Comparison of ENCODE assay signal across 1 cellular context in the genomic region with DNA sequence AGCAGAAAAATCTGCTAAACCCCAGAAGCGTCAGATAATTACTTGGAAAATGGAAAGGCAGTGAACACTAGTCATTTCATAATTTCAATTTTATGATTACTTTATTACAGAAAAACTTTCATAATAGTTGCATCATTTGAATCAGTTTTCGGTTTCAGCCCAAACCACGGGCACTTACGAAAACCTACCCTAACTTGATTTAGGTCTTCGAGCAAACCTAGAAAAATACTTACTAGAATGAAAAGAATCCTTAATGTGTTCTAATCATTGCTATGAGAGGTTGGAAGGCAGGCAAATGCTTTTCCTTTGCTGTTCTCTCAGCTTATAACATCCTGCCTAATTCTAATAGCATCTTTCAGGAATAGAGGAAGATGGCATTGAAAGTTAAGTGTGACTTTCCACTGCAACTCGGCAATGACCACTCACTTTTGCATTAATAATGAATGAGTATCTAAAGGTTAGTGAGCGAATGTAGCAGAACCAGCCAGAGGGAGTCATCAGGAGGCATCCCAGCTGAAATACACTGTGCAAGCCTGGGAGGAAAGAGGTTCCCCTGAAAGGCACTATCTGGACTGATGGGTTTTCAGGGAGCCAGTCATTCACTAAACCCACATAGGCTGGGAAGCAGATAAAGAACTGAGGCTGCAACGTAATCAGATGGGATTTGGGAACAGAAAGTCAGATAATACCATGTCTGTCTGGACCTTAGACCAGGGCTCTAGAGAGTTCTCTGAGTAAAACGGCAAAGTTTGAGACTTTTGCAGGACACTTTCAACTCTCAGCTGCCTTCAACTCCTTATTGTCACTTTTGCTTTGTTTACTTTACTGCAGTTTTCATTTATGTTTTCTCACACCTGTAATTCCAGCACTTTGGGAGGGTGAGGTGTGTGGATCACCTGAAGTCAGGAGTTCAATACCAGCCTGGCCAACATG.
TF ChIP-seq lines count a peak whose summit lies in the region.

No MANE protein-coding gene starts in this region.

TF ChIP-seq in GM12878, 131 proteins besides CTCF, POLR2A, EP300 and RAD21 (continued from another document and continues in another):
- TF ChIP-seq, protein P1, sequence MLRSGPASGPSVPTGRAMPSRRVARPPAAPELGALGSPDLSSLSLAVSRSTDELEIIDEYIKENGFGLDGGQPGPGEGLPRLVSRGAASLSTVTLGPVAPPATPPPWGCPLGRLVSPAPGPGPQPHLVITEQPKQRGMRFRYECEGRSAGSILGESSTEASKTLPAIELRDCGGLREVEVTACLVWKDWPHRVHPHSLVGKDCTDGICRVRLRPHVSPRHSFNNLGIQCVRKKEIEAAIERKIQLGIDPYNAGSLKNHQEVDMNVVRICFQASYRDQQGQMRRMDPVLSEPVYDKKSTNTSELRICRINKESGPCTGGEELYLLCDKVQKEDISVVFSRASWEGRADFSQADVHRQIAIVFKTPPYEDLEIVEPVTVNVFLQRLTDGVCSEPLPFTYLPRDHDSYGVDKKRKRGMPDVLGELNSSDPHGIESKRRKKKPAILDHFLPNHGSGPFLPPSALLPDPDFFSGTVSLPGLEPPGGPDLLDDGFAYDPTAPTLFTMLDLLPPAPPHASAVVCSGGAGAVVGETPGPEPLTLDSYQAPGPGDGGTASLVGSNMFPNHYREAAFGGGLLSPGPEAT (IDR thresholded peaks at IDR 0.05; ENCODE audit: low read depth), result peak; percentile 38
- TF ChIP-seq CHD2 (IDR thresholded peaks at IDR 0.05; ENCODE audit: borderline replicate concordance, low read depth, low read length) (0 out of 2 replicates have a peak, but pooled peaks have one; percentile 28), TCF12 (IDR thresholded peaks at IDR 0.05; ENCODE audit: low read depth, low read length) (no peak), TCF3 (IDR thresholded peaks at IDR 0.05; ENCODE audit: borderline replicate concordance, insufficient read depth, low read depth, low read length) (no peak), BRCA1 (IDR thresholded peaks at IDR 0.05; ENCODE audit: low read depth, low read length) (no peak), RFX5 (IDR thresholded peaks at IDR 0.05; ENCODE audit: low read depth, low read length) (no peak), PAX8 (IDR thresholded peaks at IDR 0.05) (no peak), IKZF1 (conservative IDR thresholded peaks at IDR 0.05) (peak; percentile 64), CEBPB (IDR thresholded peaks at IDR 0.05; ENCODE audit: borderline replicate concordance in 1 of 2, low read depth in 2 of 2, low read length in 2 of 2) (peak in 1 of 2 experiments; percentile 68; a peak in 1 of 4 replicates), NFYA (IDR thresholded peaks at IDR 0.05; ENCODE audit: borderline replicate concordance, low read depth, low read length) (no peak), SMAD5 (IDR thresholded peaks at IDR 0.05; ENCODE audit: low read depth) (no peak), MYB (IDR thresholded peaks at IDR 0.05; ENCODE audit: borderline replicate concordance, low read depth, low read length) (no peak), EZH2 (IDR thresholded peaks at IDR 0.05; ENCODE audit: borderline replicate concordance, control insufficient read depth, low read depth, low read length) (no peak)
- TF ChIP-seq, protein P2, sequence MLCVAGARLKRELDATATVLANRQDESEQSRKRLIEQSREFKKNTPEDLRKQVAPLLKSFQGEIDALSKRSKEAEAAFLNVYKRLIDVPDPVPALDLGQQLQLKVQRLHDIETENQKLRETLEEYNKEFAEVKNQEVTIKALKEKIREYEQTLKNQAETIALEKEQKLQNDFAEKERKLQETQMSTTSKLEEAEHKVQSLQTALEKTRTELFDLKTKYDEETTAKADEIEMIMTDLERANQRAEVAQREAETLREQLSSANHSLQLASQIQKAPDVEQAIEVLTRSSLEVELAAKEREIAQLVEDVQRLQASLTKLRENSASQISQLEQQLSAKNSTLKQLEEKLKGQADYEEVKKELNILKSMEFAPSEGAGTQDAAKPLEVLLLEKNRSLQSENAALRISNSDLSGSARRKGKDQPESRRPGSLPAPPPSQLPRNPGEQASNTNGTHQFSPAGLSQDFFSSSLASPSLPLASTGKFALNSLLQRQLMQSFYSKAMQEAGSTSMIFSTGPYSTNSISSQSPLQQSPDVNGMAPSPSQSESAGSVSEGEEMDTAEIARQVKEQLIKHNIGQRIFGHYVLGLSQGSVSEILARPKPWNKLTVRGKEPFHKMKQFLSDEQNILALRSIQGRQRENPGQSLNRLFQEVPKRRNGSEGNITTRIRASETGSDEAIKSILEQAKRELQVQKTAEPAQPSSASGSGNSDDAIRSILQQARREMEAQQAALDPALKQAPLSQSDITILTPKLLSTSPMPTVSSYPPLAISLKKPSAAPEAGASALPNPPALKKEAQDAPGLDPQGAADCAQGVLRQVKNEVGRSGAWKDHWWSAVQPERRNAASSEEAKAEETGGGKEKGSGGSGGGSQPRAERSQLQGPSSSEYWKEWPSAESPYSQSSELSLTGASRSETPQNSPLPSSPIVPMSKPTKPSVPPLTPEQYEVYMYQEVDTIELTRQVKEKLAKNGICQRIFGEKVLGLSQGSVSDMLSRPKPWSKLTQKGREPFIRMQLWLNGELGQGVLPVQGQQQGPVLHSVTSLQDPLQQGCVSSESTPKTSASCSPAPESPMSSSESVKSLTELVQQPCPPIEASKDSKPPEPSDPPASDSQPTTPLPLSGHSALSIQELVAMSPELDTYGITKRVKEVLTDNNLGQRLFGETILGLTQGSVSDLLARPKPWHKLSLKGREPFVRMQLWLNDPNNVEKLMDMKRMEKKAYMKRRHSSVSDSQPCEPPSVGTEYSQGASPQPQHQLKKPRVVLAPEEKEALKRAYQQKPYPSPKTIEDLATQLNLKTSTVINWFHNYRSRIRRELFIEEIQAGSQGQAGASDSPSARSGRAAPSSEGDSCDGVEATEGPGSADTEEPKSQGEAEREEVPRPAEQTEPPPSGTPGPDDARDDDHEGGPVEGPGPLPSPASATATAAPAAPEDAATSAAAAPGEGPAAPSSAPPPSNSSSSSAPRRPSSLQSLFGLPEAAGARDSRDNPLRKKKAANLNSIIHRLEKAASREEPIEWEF (IDR thresholded peaks at IDR 0.05; ENCODE audit: insufficient replicate concordance, low read depth, low read length), result no peak
- TF ChIP-seq, protein P3, sequence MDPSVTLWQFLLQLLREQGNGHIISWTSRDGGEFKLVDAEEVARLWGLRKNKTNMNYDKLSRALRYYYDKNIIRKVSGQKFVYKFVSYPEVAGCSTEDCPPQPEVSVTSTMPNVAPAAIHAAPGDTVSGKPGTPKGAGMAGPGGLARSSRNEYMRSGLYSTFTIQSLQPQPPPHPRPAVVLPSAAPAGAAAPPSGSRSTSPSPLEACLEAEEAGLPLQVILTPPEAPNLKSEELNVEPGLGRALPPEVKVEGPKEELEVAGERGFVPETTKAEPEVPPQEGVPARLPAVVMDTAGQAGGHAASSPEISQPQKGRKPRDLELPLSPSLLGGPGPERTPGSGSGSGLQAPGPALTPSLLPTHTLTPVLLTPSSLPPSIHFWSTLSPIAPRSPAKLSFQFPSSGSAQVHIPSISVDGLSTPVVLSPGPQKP (IDR thresholded peaks at IDR 0.05; ENCODE audit: low read depth, low read length), result no peak
- TF ChIP-seq, protein P4, sequence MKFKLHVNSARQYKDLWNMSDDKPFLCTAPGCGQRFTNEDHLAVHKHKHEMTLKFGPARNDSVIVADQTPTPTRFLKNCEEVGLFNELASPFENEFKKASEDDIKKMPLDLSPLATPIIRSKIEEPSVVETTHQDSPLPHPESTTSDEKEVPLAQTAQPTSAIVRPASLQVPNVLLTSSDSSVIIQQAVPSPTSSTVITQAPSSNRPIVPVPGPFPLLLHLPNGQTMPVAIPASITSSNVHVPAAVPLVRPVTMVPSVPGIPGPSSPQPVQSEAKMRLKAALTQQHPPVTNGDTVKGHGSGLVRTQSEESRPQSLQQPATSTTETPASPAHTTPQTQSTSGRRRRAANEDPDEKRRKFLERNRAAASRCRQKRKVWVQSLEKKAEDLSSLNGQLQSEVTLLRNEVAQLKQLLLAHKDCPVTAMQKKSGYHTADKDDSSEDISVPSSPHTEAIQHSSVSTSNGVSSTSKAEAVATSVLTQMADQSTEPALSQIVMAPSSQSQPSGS (IDR thresholded peaks at IDR 0.05; ENCODE audit: low read length), result peak; percentile 61
- TF ChIP-seq, protein P5, sequence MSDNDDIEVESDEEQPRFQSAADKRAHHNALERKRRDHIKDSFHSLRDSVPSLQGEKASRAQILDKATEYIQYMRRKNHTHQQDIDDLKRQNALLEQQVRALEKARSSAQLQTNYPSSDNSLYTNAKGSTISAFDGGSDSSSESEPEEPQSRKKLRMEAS (IDR thresholded peaks at IDR 0.05; ENCODE audit: low read depth, low read length), result no peak
- TF ChIP-seq, protein P6, sequence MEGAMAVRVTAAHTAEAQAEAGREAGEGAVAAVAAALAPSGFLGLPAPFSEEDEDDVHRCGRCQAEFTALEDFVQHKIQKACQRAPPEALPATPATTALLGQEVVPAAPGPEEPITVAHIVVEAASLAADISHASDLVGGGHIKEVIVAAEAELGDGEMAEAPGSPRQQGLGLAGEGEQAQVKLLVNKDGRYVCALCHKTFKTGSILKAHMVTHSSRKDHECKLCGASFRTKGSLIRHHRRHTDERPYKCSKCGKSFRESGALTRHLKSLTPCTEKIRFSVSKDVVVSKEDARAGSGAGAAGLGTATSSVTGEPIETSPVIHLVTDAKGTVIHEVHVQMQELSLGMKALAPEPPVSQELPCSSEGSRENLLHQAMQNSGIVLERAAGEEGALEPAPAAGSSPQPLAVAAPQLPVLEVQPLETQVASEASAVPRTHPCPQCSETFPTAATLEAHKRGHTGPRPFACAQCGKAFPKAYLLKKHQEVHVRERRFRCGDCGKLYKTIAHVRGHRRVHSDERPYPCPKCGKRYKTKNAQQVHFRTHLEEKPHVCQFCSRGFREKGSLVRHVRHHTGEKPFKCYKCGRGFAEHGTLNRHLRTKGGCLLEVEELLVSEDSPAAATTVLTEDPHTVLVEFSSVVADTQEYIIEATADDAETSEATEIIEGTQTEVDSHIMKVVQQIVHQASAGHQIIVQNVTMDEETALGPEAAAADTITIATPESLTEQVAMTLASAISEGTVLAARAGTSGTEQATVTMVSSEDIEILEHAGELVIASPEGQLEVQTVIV (IDR thresholded peaks at IDR 0.05; ENCODE audit: borderline replicate concordance, partially characterized antibody), result no peak
- TF ChIP-seq, protein P7, sequence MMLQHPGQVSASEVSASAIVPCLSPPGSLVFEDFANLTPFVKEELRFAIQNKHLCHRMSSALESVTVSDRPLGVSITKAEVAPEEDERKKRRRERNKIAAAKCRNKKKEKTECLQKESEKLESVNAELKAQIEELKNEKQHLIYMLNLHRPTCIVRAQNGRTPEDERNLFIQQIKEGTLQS (IDR thresholded peaks at IDR 0.05; ENCODE audit: borderline replicate concordance, extremely low read depth, low read depth, low read length), result no peak
- TF ChIP-seq, protein P8, sequence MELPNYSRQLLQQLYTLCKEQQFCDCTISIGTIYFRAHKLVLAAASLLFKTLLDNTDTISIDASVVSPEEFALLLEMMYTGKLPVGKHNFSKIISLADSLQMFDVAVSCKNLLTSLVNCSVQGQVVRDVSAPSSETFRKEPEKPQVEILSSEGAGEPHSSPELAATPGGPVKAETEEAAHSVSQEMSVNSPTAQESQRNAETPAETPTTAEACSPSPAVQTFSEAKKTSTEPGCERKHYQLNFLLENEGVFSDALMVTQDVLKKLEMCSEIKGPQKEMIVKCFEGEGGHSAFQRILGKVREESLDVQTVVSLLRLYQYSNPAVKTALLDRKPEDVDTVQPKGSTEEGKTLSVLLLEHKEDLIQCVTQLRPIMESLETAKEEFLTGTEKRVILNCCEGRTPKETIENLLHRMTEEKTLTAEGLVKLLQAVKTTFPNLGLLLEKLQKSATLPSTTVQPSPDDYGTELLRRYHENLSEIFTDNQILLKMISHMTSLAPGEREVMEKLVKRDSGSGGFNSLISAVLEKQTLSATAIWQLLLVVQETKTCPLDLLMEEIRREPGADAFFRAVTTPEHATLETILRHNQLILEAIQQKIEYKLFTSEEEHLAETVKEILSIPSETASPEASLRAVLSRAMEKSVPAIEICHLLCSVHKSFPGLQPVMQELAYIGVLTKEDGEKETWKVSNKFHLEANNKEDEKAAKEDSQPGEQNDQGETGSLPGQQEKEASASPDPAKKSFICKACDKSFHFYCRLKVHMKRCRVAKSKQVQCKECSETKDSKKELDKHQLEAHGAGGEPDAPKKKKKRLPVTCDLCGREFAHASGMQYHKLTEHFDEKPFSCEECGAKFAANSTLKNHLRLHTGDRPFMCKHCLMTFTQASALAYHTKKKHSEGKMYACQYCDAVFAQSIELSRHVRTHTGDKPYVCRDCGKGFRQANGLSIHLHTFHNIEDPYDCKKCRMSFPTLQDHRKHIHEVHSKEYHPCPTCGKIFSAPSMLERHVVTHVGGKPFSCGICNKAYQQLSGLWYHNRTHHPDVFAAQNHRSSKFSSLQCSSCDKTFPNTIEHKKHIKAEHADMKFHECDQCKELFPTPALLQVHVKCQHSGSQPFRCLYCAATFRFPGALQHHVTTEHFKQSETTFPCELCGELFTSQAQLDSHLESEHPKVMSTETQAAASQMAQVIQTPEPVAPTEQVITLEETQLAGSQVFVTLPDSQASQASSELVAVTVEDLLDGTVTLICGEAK (IDR thresholded peaks at IDR 0.05; ENCODE audit: borderline replicate concordance), result no peak
- TF ChIP-seq, protein P9, sequence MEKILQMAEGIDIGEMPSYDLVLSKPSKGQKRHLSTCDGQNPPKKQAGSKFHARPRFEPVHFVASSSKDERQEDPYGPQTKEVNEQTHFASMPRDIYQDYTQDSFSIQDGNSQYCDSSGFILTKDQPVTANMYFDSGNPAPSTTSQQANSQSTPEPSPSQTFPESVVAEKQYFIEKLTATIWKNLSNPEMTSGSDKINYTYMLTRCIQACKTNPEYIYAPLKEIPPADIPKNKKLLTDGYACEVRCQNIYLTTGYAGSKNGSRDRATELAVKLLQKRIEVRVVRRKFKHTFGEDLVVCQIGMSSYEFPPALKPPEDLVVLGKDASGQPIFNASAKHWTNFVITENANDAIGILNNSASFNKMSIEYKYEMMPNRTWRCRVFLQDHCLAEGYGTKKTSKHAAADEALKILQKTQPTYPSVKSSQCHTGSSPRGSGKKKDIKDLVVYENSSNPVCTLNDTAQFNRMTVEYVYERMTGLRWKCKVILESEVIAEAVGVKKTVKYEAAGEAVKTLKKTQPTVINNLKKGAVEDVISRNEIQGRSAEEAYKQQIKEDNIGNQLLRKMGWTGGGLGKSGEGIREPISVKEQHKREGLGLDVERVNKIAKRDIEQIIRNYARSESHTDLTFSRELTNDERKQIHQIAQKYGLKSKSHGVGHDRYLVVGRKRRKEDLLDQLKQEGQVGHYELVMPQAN (conservative IDR thresholded peaks at IDR 0.05), result no peak
- TF ChIP-seq, protein P10, sequence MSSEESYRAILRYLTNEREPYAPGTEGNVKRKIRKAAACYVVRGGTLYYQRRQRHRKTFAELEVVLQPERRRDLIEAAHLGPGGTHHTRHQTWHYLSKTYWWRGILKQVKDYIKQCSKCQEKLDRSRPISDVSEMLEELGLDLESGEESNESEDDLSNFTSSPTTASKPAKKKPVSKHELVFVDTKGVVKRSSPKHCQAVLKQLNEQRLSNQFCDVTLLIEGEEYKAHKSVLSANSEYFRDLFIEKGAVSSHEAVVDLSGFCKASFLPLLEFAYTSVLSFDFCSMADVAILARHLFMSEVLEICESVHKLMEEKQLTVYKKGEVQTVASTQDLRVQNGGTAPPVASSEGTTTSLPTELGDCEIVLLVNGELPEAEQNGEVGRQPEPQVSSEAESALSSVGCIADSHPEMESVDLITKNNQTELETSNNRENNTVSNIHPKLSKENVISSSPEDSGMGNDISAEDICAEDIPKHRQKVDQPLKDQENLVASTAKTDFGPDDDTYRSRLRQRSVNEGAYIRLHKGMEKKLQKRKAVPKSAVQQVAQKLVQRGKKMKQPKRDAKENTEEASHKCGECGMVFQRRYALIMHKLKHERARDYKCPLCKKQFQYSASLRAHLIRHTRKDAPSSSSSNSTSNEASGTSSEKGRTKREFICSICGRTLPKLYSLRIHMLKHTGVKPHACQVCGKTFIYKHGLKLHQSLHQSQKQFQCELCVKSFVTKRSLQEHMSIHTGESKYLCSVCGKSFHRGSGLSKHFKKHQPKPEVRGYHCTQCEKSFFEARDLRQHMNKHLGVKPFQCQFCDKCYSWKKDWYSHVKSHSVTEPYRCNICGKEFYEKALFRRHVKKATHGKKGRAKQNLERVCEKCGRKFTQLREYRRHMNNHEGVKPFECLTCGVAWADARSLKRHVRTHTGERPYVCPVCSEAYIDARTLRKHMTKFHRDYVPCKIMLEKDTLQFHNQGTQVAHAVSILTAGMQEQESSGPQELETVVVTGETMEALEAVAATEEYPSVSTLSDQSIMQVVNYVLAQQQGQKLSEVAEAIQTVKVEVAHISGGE (CRISPR knock-in tag; IDR thresholded peaks at IDR 0.05), result no peak
